ENCODE assay signal across 8 cellular contexts in genomic region chr7:64946772-64947171, GRCh38. TPM values are rescaled to one million over a fixed set of nuclear protein-coding genes. Genes with fewer than 3 reads are reported as not detected.
A peak's percentile ranks its signal among the peaks of the same experiment; 100 is the strongest.
DNase-seq lines count a peak whose midpoint lies in the region; ATAC-seq, FAIRE-seq and TF ChIP-seq lines count a peak whose summit lies in the region.

No MANE protein-coding gene starts in this region.

- no peak for TF ChIP-seq CTCF in Calu3 (IDR thresholded peaks at IDR 0.05; ENCODE audit: unreplicated experiment)
- peak; percentile 14 to 37 (median 21); a peak in 3 of 6 replicates for TF ChIP-seq CTCF in K562 (IDR thresholded peaks at IDR 0.05 in 2 of 3, conservative IDR thresholded peaks at IDR 0.05 in 1 of 3; ENCODE audit: insufficient read depth in 2 of 3, low read depth in 1 of 3, low read length in 3 of 3)
- no peak for TF ChIP-seq CTCF in D721Med (IDR thresholded peaks at IDR 0.05; ENCODE audit: insufficient read depth, missing control alignments)

- H3K4me3 ChIP-seq in HUES64 (ENCODE audit: low read length), result peak overlapping the region; percentile 69
- no peak overlapping the region for H3K4me3 ChIP-seq in K562

- peak; percentile 17 for DNase-seq in Calu3
- peak in 1 of 4 experiments; percentile 40 for DNase-seq in K562 (ENCODE audit: extremely low read depth in 1 of 4, low spot score in 3 of 4)
- DNase-seq in naive B cell, result no peak
- no peak for DNase-seq in D721Med (ENCODE audit: insufficient read length, low spot score)
- DNase-seq in H54 (ENCODE audit: insufficient read length, low spot score), result no peak

- H3K27me3 Mint-ChIP-seq in Calu3 (ENCODE audit: unreplicated experiment) (peaks cover 12% of the 10 kb centered on the region), naive B cell (peaks cover 42 to 73% (median 45%) of the 10 kb centered on the region in 3 donors)

- H3K27ac ChIP-seq in HUES64 (ENCODE audit: low read depth, low read length), result no peak overlapping the region
- H3K27ac ChIP-seq in K562 (ENCODE audit: extremely low read depth, low read depth, low read length), result no peak overlapping the region; the same call in 2 of the 3 replicates

- BruUV-seq in Calu3 (replicated peaks; lab: Mats Ljungman, UMichigan), result no TSS peak
- no TSS peak for BruUV-seq in K562 (replicated peaks; lab: Mats Ljungman, UMichigan)

- 46% methylated on average over 5 of the region's 5 CpGs for WGBS in HUES64
- 89% methylated on average over 5 of the region's 5 CpGs for WGBS in K562 (ENCODE audit: insufficient coverage, low coverage, missing lambda C conversion rate)

- H3K4me3 Mint-ChIP-seq in Calu3 (ENCODE audit: low read depth, unreplicated experiment), result peak overlapping the region; percentile 39
- peak overlapping the region in 7 of 8 donors; percentile 9 to 77 (median 57) for H3K4me3 Mint-ChIP-seq in naive B cell

- H3K27ac Mint-ChIP-seq in Calu3 (ENCODE audit: unreplicated experiment) (no peak overlapping the region), naive B cell (peak overlapping the region in 1 of 6 donors; percentile 1)

- no peaks in the 10 kb centered on the region for H3K9me3 ChIP-seq in HUES64 (ENCODE audit: insufficient read depth, low read depth, low read length)
- peaks cover 26% of the 10 kb centered on the region for H3K9me3 ChIP-seq in K562 (replicated peaks; ENCODE audit: control insufficient read depth, insufficient read depth, low read depth, low read length)

- in situ Hi-C loops in K562 (cut with MboI), result loop anchor here (5.0 kb wide), 1 partner anchor 276 kb away; no protein-coding TSS in a partner anchor

- H3K27me3 ChIP-seq in HUES64 (ENCODE audit: insufficient read depth, low read length) (peaks cover 38% of the 10 kb centered on the region), K562 (ENCODE audit: control insufficient read depth in 2 of 2, insufficient read depth in 2 of 2, low read length in 2 of 2) (no peaks in the 10 kb centered on the region)

- H3K9me3 Mint-ChIP-seq in Calu3 (ENCODE audit: low read depth, unreplicated experiment), result peaks cover 2% of the 10 kb centered on the region
- H3K9me3 Mint-ChIP-seq in naive B cell, result peaks cover 0 to 2% (median 0%) of the 10 kb centered on the region in 7 donors

- no peaks in the 10 kb centered on the region for H3K4me1 Mint-ChIP-seq in Calu3 (ENCODE audit: low read depth, unreplicated experiment)
- peaks cover 0 to 17% (median 2%) of the 10 kb centered on the region in 3 donors for H3K4me1 Mint-ChIP-seq in naive B cell

- H4K20me1 ChIP-seq in K562 (replicated peaks; ENCODE audit: control insufficient read depth, insufficient read depth, low read length), result no peaks in the 10 kb centered on the region

- peaks cover 5% of the 10 kb centered on the region for H3K9me1 ChIP-seq in K562 (ENCODE audit: control insufficient read depth, insufficient read depth, low read length)

- TF ChIP-seq EP300 in K562 (IDR thresholded peaks at IDR 0.05; ENCODE audit: low read length), result no peak

- TF ChIP-seq POLR2A in K562 (conservative IDR thresholded peaks at IDR 0.05), result no peak
- TF ChIP-seq POLR2A in H54 (IDR thresholded peaks at IDR 0.05; ENCODE audit: low read depth, low read length), result no peak

- H3K9ac ChIP-seq in HUES64 (ENCODE audit: low read depth, low read length), result peak overlapping the region; percentile 63; the same call in 1 of the 2 replicates
- H3K9ac ChIP-seq in K562 (ENCODE audit: insufficient read depth in 1 of 2, low read depth in 2 of 2, low read length in 2 of 2), result no peak overlapping the region

- H3K36me3 Mint-ChIP-seq in Calu3 (ENCODE audit: insufficient read depth, unreplicated experiment), result no peaks in the 10 kb centered on the region
- no peaks in the 10 kb centered on the region for H3K36me3 Mint-ChIP-seq in naive B cell

- CTCF ChIA-PET in Calu3 (lab: Charles Lee), result no interaction called here
- CTCF ChIA-PET in K562 (lab: Yijun Ruan, JAX; ENCODE audit: low intra/inter-chr PET ratio), result no interaction called here

- peak in 1 of 2 experiments; percentile 30; a peak in 2 of 4 replicates for TF ChIP-seq RAD21 in K562 (CRISPR knock-in tag; conservative IDR thresholded peaks at IDR 0.05 in 1 of 2, IDR thresholded peaks at IDR 0.05 in 1 of 2)

- H3K36me3 ChIP-seq in HUES64 (ENCODE audit: insufficient read depth, low read length) (no peaks in the 10 kb centered on the region), K562 (ENCODE audit: control insufficient read depth, insufficient read depth, low read length) (no peaks in the 10 kb centered on the region)

- H3K79me2 ChIP-seq in K562 (ENCODE audit: control insufficient read depth, insufficient read depth, low read length), result no peaks in the 10 kb centered on the region

- peaks cover 8% of the 10 kb centered on the region; the same call in 1 of the 2 replicates for H3K4me1 ChIP-seq in HUES64 (ENCODE audit: insufficient read depth, low read length)
- peaks cover 21 to 41% of the 10 kb centered on the region in 2 experiments for H3K4me1 ChIP-seq in K562 (replicated peaks in 1 of 2; ENCODE audit: control insufficient read depth in 2 of 2, insufficient read depth in 2 of 2, low read length in 2 of 2)

- H3K4me2 ChIP-seq in K562 (ENCODE audit: insufficient read depth, low read length), result no peak overlapping the region

- intact Hi-C loops in Calu3 (cut with micrococcal nuclease; ENCODE audit: unreplicated experiment), result no loop called here
- intact Hi-C loops in K562 (cut with micrococcal nuclease), result loop anchor here (5.0 kb wide), 2 partner anchors 44 to 309 kb away; partner anchors contain the start of gene ZNF273

- no peak overlapping the region for H2AFZ ChIP-seq in K562 (ENCODE audit: low read depth, low read length)

- POLR2A ChIA-PET in K562 (lab: Yijun Ruan, JAX), result no interaction called here

- FAIRE-seq in K562 (lab: Jason Lieb, UNC) (no peak), D721Med (lab: Jason Lieb, UNC) (no peak), H54 (lab: Jason Lieb, UNC) (no peak)

- peak; percentile 10; the same call in 1 of the 3 replicates for ATAC-seq in K562
- peak; percentile 32 to 53 for ATAC-seq in naive B cell (ENCODE audit: low read depth in 2 of 2)
- ATAC-seq in GM21576 (IDR thresholded peaks at IDR 0.05; ENCODE audit: unreplicated experiment), result no peak
- no peak for ATAC-seq in HG02840 (IDR thresholded peaks at IDR 0.05; ENCODE audit: low FRiP score, unreplicated experiment)

RNA-seq across cellular contexts. Expression of gene ZNF273, which starts 43.7 kb away (rescaled TPM):
- total RNA-seq in Calu3 (2022), result 5.1 and 6.2 TPM in 2 replicates
- 12.7 TPM for polyA plus RNA-seq in HUES64 (2013, experiment 1 of 2)
- polyA plus RNA-seq in HUES64 (2013, experiment 2 of 2), result 14.2 TPM
- 15.0 and 51.2 TPM in 2 replicates for total RNA-seq in K562 (2011; cell fraction: chromatin; rRNA removed; ENCODE audit: low replicate concordance)
- 11.5 and 16.4 TPM in 2 replicates for total RNA-seq in K562 (2011; cell fraction: nucleolus; rRNA removed)
- 27.9 and 35.1 TPM in 2 replicates for total RNA-seq in K562 (2011; cell fraction: nucleoplasm; rRNA removed)
- total RNA-seq in K562 (2014; rRNA removed), result 16.9 and 18.2 TPM in 2 replicates
- total RNA-seq in K562 (2014; rRNA removed; fragmentation: Illumina TruSeq; extraction: Trizol), result 29.5 and 33.1 TPM in 2 replicates
- total RNA-seq in K562 (2015; rRNA removed; fragmentation: Illumina TruSeq; extraction: Trizol), result 21.3 and 26.1 TPM in 2 replicates
- total RNA-seq in K562 (2021), result 14.7 and 15.6 TPM in 2 replicates
- 18.1 and 20.7 TPM in 2 replicates for polyA plus RNA-seq in K562 (2011; rRNA removed)
- 6.7 and 10.2 TPM in 2 replicates for polyA plus RNA-seq in K562 (2011; cell fraction: cytosol; rRNA removed)
- polyA plus RNA-seq in K562 (2011; cell fraction: nucleus; rRNA removed), result 6.4 and 6.8 TPM in 2 replicates
- polyA plus RNA-seq in K562 (2012), result 9.8 and 13.5 TPM in 2 replicates
- 19.5 and 20.8 TPM in 2 replicates for polyA plus RNA-seq in K562 (2014; fragmentation: Illumina TruSeq; extraction: Trizol)
- polyA plus RNA-seq in K562 (2014; fragmentation: Nextera tagmentation; extraction: Ambion mirVana), result 10 to 100 TPM; 20.2 to 37.0 TPM
- 13.3 and 14.8 TPM in 2 replicates for polyA plus RNA-seq in K562 (2014; rRNA removed)
- polyA minus RNA-seq in K562 (2011; rRNA and poly(A)+ RNA removed), result 25.1 and 37.0 TPM in 2 replicates
- 12.7 and 14.8 TPM in 2 replicates for polyA minus RNA-seq in K562 (2011; cell fraction: cytosol; rRNA and poly(A)+ RNA removed)
- polyA minus RNA-seq in K562 (2011; cell fraction: nucleus; rRNA and poly(A)+ RNA removed), result 11.2 and 20.3 TPM in 2 replicates
- polyA plus RNA-seq in naive B cell (ENCODE audit: low read depth in 6 of 6), result 10 to 100 TPM; 10.0 to 18.0 (median 12.6) TPM

RNA-seq across cellular contexts. Expression of gene ZNF117, which starts 44.1 kb away (rescaled TPM):
- 2.4 and 2.5 TPM in 2 replicates for total RNA-seq in Calu3 (2022)
- polyA plus RNA-seq in HUES64 (2013, experiment 1 of 2), result 8.3 TPM
- polyA plus RNA-seq in HUES64 (2013, experiment 2 of 2), result 10.8 TPM
- 13.4 and 57.5 TPM in 2 replicates for total RNA-seq in K562 (2011; cell fraction: chromatin; rRNA removed; ENCODE audit: low replicate concordance)
- 6.2 and 10.7 TPM in 2 replicates for total RNA-seq in K562 (2011; cell fraction: nucleolus; rRNA removed)
- 23.7 and 38.9 TPM in 2 replicates for total RNA-seq in K562 (2011; cell fraction: nucleoplasm; rRNA removed)
- 6.3 and 6.7 TPM in 2 replicates for total RNA-seq in K562 (2014; rRNA removed)
- total RNA-seq in K562 (2014; rRNA removed; fragmentation: Illumina TruSeq; extraction: Trizol), result 15.5 and 17.4 TPM in 2 replicates
- 16.4 and 18.9 TPM in 2 replicates for total RNA-seq in K562 (2015; rRNA removed; fragmentation: Illumina TruSeq; extraction: Trizol)
- total RNA-seq in K562 (2021), result 8.5 and 9.3 TPM in 2 replicates
- polyA plus RNA-seq in K562 (2011; rRNA removed), result 14.4 and 17.8 TPM in 2 replicates
- 0.88 and 2.7 TPM in 2 replicates for polyA plus RNA-seq in K562 (2011; cell fraction: cytosol; rRNA removed)
- polyA plus RNA-seq in K562 (2011; cell fraction: nucleus; rRNA removed), result 24.7 and 26.3 TPM in 2 replicates
- 7.3 and 50.4 TPM in 2 replicates for polyA plus RNA-seq in K562 (2012)
- polyA plus RNA-seq in K562 (2014; fragmentation: Illumina TruSeq; extraction: Trizol), result 13.3 and 17.6 TPM in 2 replicates
- 1 to 10 TPM; 2.5 to 3.7 TPM for polyA plus RNA-seq in K562 (2014; fragmentation: Nextera tagmentation; extraction: Ambion mirVana)
- 12.8 and 14.1 TPM in 2 replicates for polyA plus RNA-seq in K562 (2014; rRNA removed)
- polyA minus RNA-seq in K562 (2011; rRNA and poly(A)+ RNA removed), result 13.7 and 17.5 TPM in 2 replicates
- polyA minus RNA-seq in K562 (2011; cell fraction: cytosol; rRNA and poly(A)+ RNA removed), result 2.5 and 3.2 TPM in 2 replicates
- polyA minus RNA-seq in K562 (2011; cell fraction: nucleus; rRNA and poly(A)+ RNA removed), result 18.8 and 29.1 TPM in 2 replicates
- polyA plus RNA-seq in naive B cell (ENCODE audit: low read depth in 6 of 6), result 1 to 10 TPM in 5 of 6 donors, under 1 TPM in 1; 0.46 to 5.4 (median 3.4) TPM

RNA-seq across cellular contexts. Expression of gene ERV3-1, which starts 59.7 kb away (rescaled TPM):
- total RNA-seq in Calu3 (2022), result 7.2 and 7.6 TPM in 2 replicates
- polyA plus RNA-seq in HUES64 (2013, experiment 1 of 2), result 8.3 TPM
- 9.8 TPM for polyA plus RNA-seq in HUES64 (2013, experiment 2 of 2)
- 63.4 and 111 TPM in 2 replicates for total RNA-seq in K562 (2011; cell fraction: chromatin; rRNA removed; ENCODE audit: low replicate concordance)
- 46.4 and 53.8 TPM in 2 replicates for total RNA-seq in K562 (2011; cell fraction: nucleolus; rRNA removed)
- 86.2 and 152 TPM in 2 replicates for total RNA-seq in K562 (2011; cell fraction: nucleoplasm; rRNA removed)
- total RNA-seq in K562 (2014; rRNA removed), result 13.9 and 15.6 TPM in 2 replicates
- 22.0 TPM in 2 replicates for total RNA-seq in K562 (2014; rRNA removed; fragmentation: Illumina TruSeq; extraction: Trizol)
- 21.2 and 23.6 TPM in 2 replicates for total RNA-seq in K562 (2015; rRNA removed; fragmentation: Illumina TruSeq; extraction: Trizol)
- 15.7 and 18.4 TPM in 2 replicates for total RNA-seq in K562 (2021)
- 27.2 and 30.0 TPM in 2 replicates for polyA plus RNA-seq in K562 (2011; rRNA removed)
- 6.5 and 14.5 TPM in 2 replicates for polyA plus RNA-seq in K562 (2011; cell fraction: cytosol; rRNA removed)
- 77.7 and 109 TPM in 2 replicates for polyA plus RNA-seq in K562 (2011; cell fraction: nucleus; rRNA removed)
- polyA plus RNA-seq in K562 (2012), result 15.4 and 70.9 TPM in 2 replicates
- polyA plus RNA-seq in K562 (2014; fragmentation: Illumina TruSeq; extraction: Trizol), result 22.0 and 25.6 TPM in 2 replicates
- polyA plus RNA-seq in K562 (2014; fragmentation: Nextera tagmentation; extraction: Ambion mirVana), result 10 to 100 TPM; 10.2 to 13.7 TPM
- 24.2 and 27.5 TPM in 2 replicates for polyA plus RNA-seq in K562 (2014; rRNA removed)
- polyA minus RNA-seq in K562 (2011; rRNA and poly(A)+ RNA removed), result 27.6 and 30.0 TPM in 2 replicates
- 12.8 and 14.7 TPM in 2 replicates for polyA minus RNA-seq in K562 (2011; cell fraction: cytosol; rRNA and poly(A)+ RNA removed)
- polyA minus RNA-seq in K562 (2011; cell fraction: nucleus; rRNA and poly(A)+ RNA removed), result 61.4 and 77.4 TPM in 2 replicates
- polyA plus RNA-seq in naive B cell (ENCODE audit: low read depth in 6 of 6), result 10 to 100 TPM in 2 of 6 donors, 1 to 10 TPM in 4; 4.3 to 19.3 (median 9.5) TPM

Comparison
In these comparisons a context has a peak if more than half of its experiments do, and no peak if none do; other contexts are left out.
1. CTCF ChIP-seq: peak in K562 (3 of 3); none in Calu3 (single experiment) and D721Med (single experiment).
2. ATAC-seq: peak in K562 (single experiment) and naive B cell (2 of 2); none in GM21576 (single experiment) and HG02840 (single experiment).